ENCODE assay signal across 17 cellular contexts in genomic region chr6:37486440-37486839, GRCh38.
"Had no signal": no experiment of that assay in that cellular context is flagged by ENCODE, and none has a peak within 500 bp of the region (broad histone marks: within the 10 kb centered on the region; RNA-seq: fewer than 3 reads in every experiment).

No MANE protein-coding gene starts in this region.

- DNase-seq: activated T-cell treated with anti-CD3 and anti-CD28 coated beads, Interleukin-2, amount 50 U/mL, for 48 hours; adrenal gland; dorsolateral prefrontal cortex; gastrocnemius medialis; left cardiac atrium; lower lobe of right lung; midbrain; nucleus accumbens; small intestine; stimulated activated CD4-positive, alpha-beta T cell treated with anti-CD3 and anti-CD28 coated beads, Interleukin-4, amount 100 ng/mL, for 24 hours; stomach; T-helper 9 cell; testis; upper lobe of left lung had no signal

- ATAC-seq: gastrocnemius medialis, left cardiac atrium, lower lobe of right lung had no signal

- H3K4me3 ChIP-seq: adrenal gland, cardiac muscle cell, dorsolateral prefrontal cortex, gastrocnemius medialis, lower lobe of right lung, right atrium auricular region, stomach, testis, upper lobe of left lung had no signal

- H3K36me3 ChIP-seq: adrenal gland, cardiac muscle cell, gastrocnemius medialis had no signal

- H3K27ac Mint-ChIP-seq: progenitor cell of endocrine pancreas had no signal

- H3K4me1 ChIP-seq: gastrocnemius medialis, lower lobe of right lung had no signal

- H3K27me3 Mint-ChIP-seq: progenitor cell of endocrine pancreas had no signal

- H3K27ac ChIP-seq: adrenal gland, gastrocnemius medialis, lower lobe of right lung, right atrium auricular region, stomach, testis, upper lobe of left lung had no signal

- H3K9me3 ChIP-seq: adrenal gland, gastrocnemius medialis, lower lobe of right lung, right atrium auricular region, stomach, testis, upper lobe of left lung had no signal
